In the genomic region with DNA sequence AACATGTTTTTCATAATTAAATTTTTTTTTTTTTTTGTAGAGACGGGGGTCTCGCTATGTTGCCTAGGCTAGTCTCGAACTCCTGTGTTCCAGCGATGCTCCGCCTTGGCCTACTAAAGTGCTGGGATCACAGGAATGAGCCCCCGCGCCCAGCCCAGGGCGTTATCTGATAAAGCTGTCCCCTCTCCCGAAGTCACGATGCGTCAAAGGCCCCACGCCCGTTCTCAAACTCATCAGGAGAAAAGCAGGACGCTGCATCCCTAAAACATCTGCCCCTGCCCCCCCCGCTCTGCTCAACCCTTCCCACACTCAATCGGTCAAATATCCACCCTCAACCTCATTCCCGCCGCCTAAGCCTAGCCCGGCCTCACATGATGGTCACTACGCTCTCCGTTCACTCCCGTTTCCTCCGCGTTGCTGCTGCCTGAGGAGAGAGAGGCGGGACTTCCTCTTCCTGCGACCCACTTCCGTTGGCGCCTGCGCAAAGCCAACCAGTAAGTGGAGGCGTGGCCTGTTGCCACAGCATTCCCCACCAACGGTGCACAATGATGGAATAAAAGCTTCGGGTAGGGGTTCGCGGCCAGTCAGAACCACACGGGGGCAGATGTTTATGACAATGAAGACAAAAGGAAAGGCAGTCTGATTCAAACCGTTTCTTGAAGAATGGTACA, we compare ENCODE assay signal across 8 cellular contexts.
A peak's percentile ranks its signal among the peaks of the same experiment; 100 is the strongest.
DNase-seq lines count a peak whose midpoint lies in the region; ATAC-seq lines count a peak whose summit lies in the region.

Gene SNRPD2, minus strand, starts transcription at position 438 of the 671 bp plus-strand sequence. Its CDS starts 65 bp downstream, at position 373.

- peak; percentile 59 for ATAC-seq in GM19023 (IDR thresholded peaks at IDR 0.05; ENCODE audit: unreplicated experiment)
- peak; percentile 54 for ATAC-seq in HG03196 (IDR thresholded peaks at IDR 0.05; ENCODE audit: unreplicated experiment)
- ATAC-seq in activated CD4-positive, CD25-positive, alpha-beta regulatory T cell treated with anti-CD3 and anti-CD28 coated beads, Interleukin-2, amount 50 U/mL, for 24 hours: peak; percentile 37 to 49

- DNase-seq in AG20443 (ENCODE audit: low spot score) (peak; percentile 96), NCI-H446 treated with DMSO at 0.1 percent for 48 hours (lab: John Stamatoyannopoulos, UW) (peak; percentile 91), kidney tubule cell (ENCODE audit: low spot score) (peak; percentile 96)
- DNase-seq in stimulated activated CD4-positive, alpha-beta T cell treated with anti-CD3 and anti-CD28 coated beads, Interleukin-1b, Interleukin-23, amount 100 ng/mL, for 1 hour (ENCODE audit: low read depth in 2 of 2): peak; percentile 78 to 80

- H3K27ac ChIP-seq in cingulate gyrus (ENCODE audit: low read depth, low read length): peak within 1 kb of the TSS; percentile 82

Comparison
In these comparisons a context has a peak if more than half of its experiments do, and no peak if none do; other contexts are left out.
1. Peak in every context shown above with its lines: DNase-seq, ATAC-seq and H3K27ac ChIP-seq.